In the genomic region with DNA sequence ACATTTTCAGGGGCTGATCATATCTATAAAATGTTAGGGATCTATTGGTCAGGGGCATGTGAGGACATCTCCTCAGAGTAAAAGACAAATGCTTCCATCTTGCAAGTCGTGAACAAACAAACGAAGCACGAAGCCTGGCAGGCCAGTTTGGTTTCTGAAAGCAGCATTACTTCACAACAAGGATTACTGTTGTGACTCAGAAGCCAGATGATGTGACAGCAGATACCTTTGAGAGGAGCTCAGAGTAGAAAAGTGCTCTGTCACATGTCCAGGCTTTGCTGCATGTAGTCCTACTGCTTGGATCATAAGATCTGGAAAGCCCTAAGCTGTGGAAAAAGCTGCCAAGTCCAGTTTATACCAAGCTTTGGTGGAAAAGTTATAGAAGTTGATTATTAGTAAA, we compare ENCODE assay signal across 16 cellular contexts.
"Had no signal": no experiment of that assay in that cellular context is flagged by ENCODE, and none has a peak within 500 bp of the region (broad histone marks: within the 10 kb centered on the region; RNA-seq: fewer than 3 reads in every experiment).

No MANE protein-coding gene starts in this region.

- H3K9me3 ChIP-seq: body of pancreas, prostate gland, right lobe of liver, transverse colon had no signal

- H3K4me3 Mint-ChIP-seq: activated naive CD4-positive, alpha-beta T cell treated with anti-CD3 and anti-CD28 coated beads, Interleukin-2, amount 10 ng/mL, durations not matched to agents 7 days and 5 days; central memory CD8-positive, alpha-beta T cell; natural killer cell treated with Interleukin-12 subunit alpha and Interleukin-12 subunit beta and Interleukin-15 and Interleukin-18, amount 100 ng/mL, for 72 hours had no signal

- H3K27ac ChIP-seq: body of pancreas, prostate gland, right lobe of liver, transverse colon had no signal

- H3K4me3 ChIP-seq: body of pancreas, mucosa of descending colon, prostate gland, right lobe of liver, transverse colon had no signal

- ATAC-seq: body of pancreas; left colon; mucosa of descending colon; natural killer cell treated with Interleukin-12 subunit alpha and Interleukin-12 subunit beta and Interleukin-15 and Interleukin-18, amount 100 ng/mL, for 72 hours; right lobe of liver had no signal

- H3K4me1 ChIP-seq: body of pancreas, prostate gland, right lobe of liver, transverse colon had no signal

- DNase-seq: activated naive CD4-positive, alpha-beta T cell treated with anti-CD3 and anti-CD28 coated beads, Interleukin-2, amount 10 ng/mL, durations not matched to agents 7 days and 5 days; amniotic stem cell; body of pancreas; effector memory CD4-positive, alpha-beta T cell; hypothalamus; left colon; mucosa of descending colon; right lobe of liver; stimulated activated CD4-positive, alpha-beta T cell treated with anti-CD3 and anti-CD28 coated beads, Interleukin-12 subunit alpha, Interleukin-12 subunit beta, amount 100 ng/mL, for 4 hours; stimulated activated naive CD4-positive, alpha-beta T cell; substantia nigra; transverse colon had no signal

- H3K27me3 Mint-ChIP-seq: activated naive CD4-positive, alpha-beta T cell treated with anti-CD3 and anti-CD28 coated beads, Interleukin-2, amount 10 ng/mL, durations not matched to agents 7 days and 5 days; central memory CD8-positive, alpha-beta T cell; natural killer cell treated with Interleukin-12 subunit alpha and Interleukin-12 subunit beta and Interleukin-15 and Interleukin-18, amount 100 ng/mL, for 72 hours had no signal

- H3K27ac Mint-ChIP-seq: activated naive CD4-positive, alpha-beta T cell treated with anti-CD3 and anti-CD28 coated beads, Interleukin-2, amount 10 ng/mL, durations not matched to agents 7 days and 5 days; activated T-helper 2 cell treated with anti-CD3 and anti-CD28 coated beads, Interferon-gamma antibody, Interleukin-2, Interleukin-4, amounts not matched to agents 10 μg/mL and 5 μg/mL and 100 μg/mL, durations not matched to agents 14 hours and 24 hours and 36 hours; natural killer cell treated with Interleukin-12 subunit alpha and Interleukin-12 subunit beta and Interleukin-15 and Interleukin-18, amount 100 ng/mL, for 72 hours had no signal

- H3K36me3 ChIP-seq: prostate gland, right lobe of liver, transverse colon had no signal

- H3K27me3 ChIP-seq: body of pancreas, right lobe of liver, transverse colon had no signal

- H3K4me1 Mint-ChIP-seq: activated naive CD4-positive, alpha-beta T cell treated with anti-CD3 and anti-CD28 coated beads, Interleukin-2, amount 10 ng/mL, durations not matched to agents 7 days and 5 days; central memory CD8-positive, alpha-beta T cell had no signal

- H3K36me3 Mint-ChIP-seq: activated naive CD4-positive, alpha-beta T cell treated with anti-CD3 and anti-CD28 coated beads, Interleukin-2, amount 10 ng/mL, durations not matched to agents 7 days and 5 days; natural killer cell treated with Interleukin-12 subunit alpha and Interleukin-12 subunit beta and Interleukin-15 and Interleukin-18, amount 100 ng/mL, for 72 hours had no signal
